Comparison of ENCODE assay signal across 19 cellular contexts in genomic region chr18:25941556-25941955, GRCh38.
"Had no signal": no experiment of that assay in that cellular context is flagged by ENCODE, and none has a peak within 500 bp of the region (broad histone marks: within the 10 kb centered on the region; RNA-seq: fewer than 3 reads in every experiment).

No MANE protein-coding gene starts in this region.

- ATAC-seq: activated CD8-positive, alpha-beta memory T cell treated with anti-CD3 and anti-CD28 coated beads, Interleukin-2, amount 10 ng/mL, durations not matched to agents 7 days and 5 days; activated CD8-positive, alpha-beta T cell treated with anti-CD3 and anti-CD28 coated beads for 36 hours; heart left ventricle; left cardiac atrium; sciatic nerve; stimulated activated naive B cell treated with anti-CD40 and anti-IgM and Interleukin-4, amounts not matched to agents 10 μg/mL and 1 μg/mL and 100 μg/mL, for 72 hours had no signal

- H3K4me1 ChIP-seq: esophagus squamous epithelium, heart left ventricle, testis, vagina had no signal

- H3K9me3 ChIP-seq: esophagus squamous epithelium, testis, vagina had no signal

- H3K27ac ChIP-seq: coronary artery, esophagus squamous epithelium, heart left ventricle, testis, vagina had no signal

- H3K27me3 ChIP-seq: esophagus squamous epithelium, heart left ventricle, testis, vagina had no signal

- H3K4me3 ChIP-seq: coronary artery, esophagus squamous epithelium, heart left ventricle, testis, vagina had no signal

- H3K36me3 ChIP-seq: esophagus squamous epithelium, heart left ventricle, vagina had no signal

- DNase-seq: activated CD4-positive, alpha-beta T cell treated with anti-CD3 and anti-CD28 coated beads, Interleukin-2, amount 10 ng/mL, durations not matched to agents 24 days and 14 days; activated CD8-positive, alpha-beta memory T cell treated with anti-CD3 and anti-CD28 coated beads, Interleukin-2, amount 10 ng/mL, durations not matched to agents 7 days and 5 days; activated CD8-positive, alpha-beta T cell treated with anti-CD3 and anti-CD28 coated beads for 36 hours; activated effector memory CD4-positive, alpha-beta T cell treated with anti-CD3 and anti-CD28 coated beads, Interleukin-2, amount 50 U/mL, for 16 hours; activated naive CD4-positive, alpha-beta T cell treated with anti-CD3 and anti-CD28 coated beads, Interleukin-2, amount 50 U/mL, for 16 hours; activated T-cell treated with anti-CD3 and anti-CD28 coated beads for 4 hours; esophagus squamous epithelium; heart left ventricle; left cardiac atrium; mesenchymal stem cell; naive B cell; posterior cingulate gyrus; stimulated activated CD4-positive, alpha-beta T cell treated with anti-CD3 and anti-CD28 coated beads, Interleukin-2, amount 100 ng/mL, for 48 hours; stimulated activated CD8-positive, alpha-beta memory T cell treated with anti-CD3 and anti-CD28 coated beads, Interleukin-4, amount 100 ng/mL, for 48 hours; stimulated activated naive B cell treated with anti-CD40 and anti-IgM and Interleukin-4, amounts not matched to agents 10 μg/mL and 1 μg/mL and 100 μg/mL, for 72 hours; testis had no signal
